ENCODE assay signal across 35 cellular contexts in the genomic region with DNA sequence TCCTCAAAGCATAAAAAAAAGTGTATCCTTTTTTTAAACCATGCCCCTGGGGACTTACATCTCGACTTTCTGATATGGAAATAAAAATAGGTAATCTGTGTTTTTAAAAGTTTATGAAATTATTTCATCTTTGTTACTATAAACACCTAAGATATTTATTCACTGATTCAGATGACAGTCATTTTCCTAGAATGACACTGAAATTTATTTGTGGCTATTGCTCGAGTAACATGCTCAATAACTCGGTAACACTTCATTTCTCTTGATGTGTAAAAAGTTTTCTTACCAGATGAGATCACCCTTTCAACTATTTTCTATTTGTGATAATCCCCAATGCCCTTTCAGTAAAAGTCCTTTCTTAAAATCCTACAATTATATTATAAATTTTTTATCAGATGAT.
A peak's percentile ranks its signal among the peaks of the same experiment; 100 is the strongest.
DNase-seq lines count a peak whose midpoint lies in the region; ATAC-seq, FAIRE-seq and TF ChIP-seq lines count a peak whose summit lies in the region.
"Had no signal": no experiment of that assay in that cellular context is flagged by ENCODE, and none has a peak within 500 bp of the region (broad histone marks: within the 10 kb centered on the region; RNA-seq: fewer than 3 reads in every experiment).

No MANE protein-coding gene starts in this region.

- H3K27ac ChIP-seq in left ventricle myocardium inferior (replicated peaks) (peak overlapping the region; percentile 13), right atrium auricular region (no peak overlapping the region), OCI-LY3 (ENCODE audit: low read length) (peak overlapping the region; percentile 97; the same call in 1 of the 2 replicates), GM12878 (ENCODE audit: control insufficient read depth, insufficient read depth) (peak overlapping the region; percentile 90; the same call in 1 of the 2 replicates), smooth muscle cell (ENCODE audit: low read depth) (no peak overlapping the region)
- H3K27ac ChIP-seq: 22Rv1; A549; BLaER1; BLaER1 treated with 17β-estradiol and CSF1 and Interleukin-3, amounts not matched to agents 10 nM and 100 nM; C4-2B had no signal

- no peak overlapping the region for H3K27ac Mint-ChIP-seq in osteocyte (ENCODE audit: unreplicated experiment)
- H3K27ac Mint-ChIP-seq: B cell; CD14-positive monocyte; CD4-positive, alpha-beta memory T cell; CD4-positive, alpha-beta T cell; CD4-positive, CD25-positive, alpha-beta regulatory T cell; CD8-positive, alpha-beta memory T cell; CD8-positive, alpha-beta T cell had no signal

- CTCF ChIA-PET in GM12878 (lab: Yijun Ruan, JAX) = no interaction called here

- H3K36me3 Mint-ChIP-seq in osteocyte (ENCODE audit: unreplicated experiment) = no peaks in the 10 kb centered on the region
- H3K36me3 Mint-ChIP-seq: CD14-positive monocyte; CD4-positive, alpha-beta memory T cell; CD4-positive, CD25-positive, alpha-beta regulatory T cell; CD8-positive, alpha-beta T cell had no signal

- H2AFZ ChIP-seq in OCI-LY3 (ENCODE audit: low read depth, low read length) (no peak overlapping the region), GM12878 (ENCODE audit: control insufficient read depth, low read depth, low read length) (peak overlapping the region; percentile 9; the same call in 1 of the 2 replicates), smooth muscle cell (ENCODE audit: low read depth) (peak overlapping the region; percentile 14)

- H3K9ac ChIP-seq in OCI-LY3 (ENCODE audit: low read length) (no peak overlapping the region), GM12878 (ENCODE audit: control insufficient read depth, insufficient read depth, low read length) (no peak overlapping the region), smooth muscle cell (ENCODE audit: low read depth) (no peak overlapping the region)
- H3K9ac ChIP-seq: BLaER1; BLaER1 treated with 17β-estradiol and CSF1 and Interleukin-3, amounts not matched to agents 10 nM and 100 nM had no signal

- H3K4me1 ChIP-seq in left ventricle myocardium inferior (peaks cover 30% of the 10 kb centered on the region), right atrium auricular region (peaks cover 0 to 15% of the 10 kb centered on the region in 2 donors), OCI-LY3 (ENCODE audit: low read length) (peaks cover 58% of the 10 kb centered on the region), GM12878 (ENCODE audit: control insufficient read depth, insufficient read depth, low read length) (peaks cover 38% of the 10 kb centered on the region), smooth muscle cell (ENCODE audit: low read depth) (peaks cover 10% of the 10 kb centered on the region)
- H3K4me1 ChIP-seq: A549, BE2C, Caco-2 had no signal

- H4K20me1 ChIP-seq in OCI-LY3 (ENCODE audit: insufficient read depth, low read length) (no peaks in the 10 kb centered on the region), GM12878 (ENCODE audit: control insufficient read depth, insufficient read depth) (no peaks in the 10 kb centered on the region), smooth muscle cell (ENCODE audit: low read depth) (no peaks in the 10 kb centered on the region)
- H4K20me1 ChIP-seq: BLaER1; BLaER1 treated with 17β-estradiol and CSF1 and Interleukin-3, amounts not matched to agents 10 nM and 100 nM had no signal

- DNase-seq in left ventricle myocardium inferior (no peak), right atrium auricular region (ENCODE audit: low spot score) (no peak), GM12878 (ENCODE audit: low read depth, low spot score) (no peak), smooth muscle cell (lab: John Stamatoyannopoulos, UW; ENCODE audit: unreplicated experiment) (no peak), osteocyte (ENCODE audit: extremely low spot score, unreplicated experiment) (no peak), NCI-H1436 treated with DMSO at 0.1 percent for 48 hours (lab: John Stamatoyannopoulos, UW) (no peak), sciatic nerve (ENCODE audit: low spot score) (no peak)
- DNase-seq: 8988T; ACHN; AML-193; BE2C; C1 segment of cervical spinal cord; Caco-2; Calu3; CD4-positive, alpha-beta memory T cell; CD4-positive, alpha-beta T cell; CD4-positive, CD25-positive, alpha-beta regulatory T cell; CD8-positive, alpha-beta memory T cell; CD8-positive, alpha-beta T cell; COR-L47; DMS 273 treated with DMSO at 0.1 percent for 48 hours; DMS153; DMS53; DND-41; EL had no signal

- POLR2A ChIA-PET in GM12878 (lab: Charles Lee) = no interaction called here

- TF ChIP-seq RAD21 in GM12878 (IDR thresholded peaks at IDR 0.05; ENCODE audit: insufficient read depth, low read depth, low read length) = no peak

- TF ChIP-seq EP300 in GM12878 (IDR thresholded peaks at IDR 0.05; ENCODE audit: borderline replicate concordance in 1 of 2, control insufficient read depth in 1 of 2, low read depth in 2 of 2, low read length in 2 of 2) = no peak

- peaks cover 4% of the 10 kb centered on the region for H3F3A ChIP-seq in smooth muscle cell (ENCODE audit: low read depth)

- peaks cover 27% of the 10 kb centered on the region for H3K4me1 Mint-ChIP-seq in osteocyte (ENCODE audit: unreplicated experiment)
- H3K4me1 Mint-ChIP-seq: CD14-positive monocyte had no signal

- SMC1A ChIA-PET in GM12878 (lab: Charles Lee; ENCODE audit: uncharacterized antibody, unreplicated experiment) = interaction anchor here (0.8 kb wide), 1 partner anchor 10 kb away, joined by 3 read pairs; no protein-coding TSS in a partner anchor

- BruUV-seq in GM12878 (replicated peaks; lab: Mats Ljungman, UMichigan) = no TSS peak

- intact Hi-C loops in left ventricle myocardium inferior (cut with micrococcal nuclease) = no loop called here
- intact Hi-C loops in GM12878 (cut with micrococcal nuclease; ENCODE audit: unreplicated experiment) = no loop called here
- intact Hi-C loops in sciatic nerve (cut with DNase I) = no loop called here

- TF ChIP-seq POLR2A in GM12878 (IDR thresholded peaks at IDR 0.05; ENCODE audit: low read depth, low read length) = no peak

- H3K79me2 ChIP-seq in OCI-LY3 (ENCODE audit: low read length) (peaks cover 3% of the 10 kb centered on the region; the same call in 1 of the 2 replicates), GM12878 (ENCODE audit: control insufficient read depth, insufficient read depth, low read length) (no peaks in the 10 kb centered on the region), smooth muscle cell (ENCODE audit: low read depth) (no peaks in the 10 kb centered on the region)

- TF ChIP-seq CTCF in left ventricle myocardium inferior (IDR thresholded peaks at IDR 0.05; ENCODE audit: borderline replicate concordance) (no peak), right atrium auricular region (IDR thresholded peaks at IDR 0.05) (no peak), OCI-LY3 (IDR thresholded peaks at IDR 0.05; ENCODE audit: low read depth, low read length) (no peak), GM12878 (IDR thresholded peaks at IDR 0.05 in 2 of 3, conservative IDR thresholded peaks at IDR 0.05 in 1 of 3; ENCODE audit: control insufficient read depth in 2 of 3, extremely low read depth in 1 of 3, insufficient read depth in 1 of 3, low read depth in 3 of 3, low read length in 3 of 3) (no peak), smooth muscle cell (IDR thresholded peaks at IDR 0.05; ENCODE audit: borderline replicate concordance, insufficient read depth, poor library complexity, severe bottlenecking) (no peak), osteocyte (IDR thresholded peaks at IDR 0.05) (no peak)

- peaks cover 8% of the 10 kb centered on the region for H3K27me3 Mint-ChIP-seq in osteocyte (ENCODE audit: unreplicated experiment)
- H3K27me3 Mint-ChIP-seq: B cell; CD4-positive, alpha-beta memory T cell; CD4-positive, alpha-beta T cell had no signal

- H3K9me3 ChIP-seq in left ventricle myocardium inferior (replicated peaks) (no peaks in the 10 kb centered on the region), right atrium auricular region (no peaks in the 10 kb centered on the region), OCI-LY3 (ENCODE audit: insufficient read depth, low read length) (no peaks in the 10 kb centered on the region), GM12878 (replicated peaks; ENCODE audit: control insufficient read depth, insufficient read depth, low read length) (no peaks in the 10 kb centered on the region; the same call in 1 of the 3 replicates), smooth muscle cell (replicated peaks; ENCODE audit: low read depth) (no peaks in the 10 kb centered on the region)
- H3K9me3 ChIP-seq: A549; BE2C; BLaER1; BLaER1 treated with 17β-estradiol and CSF1 and Interleukin-3, amounts not matched to agents 10 nM and 100 nM; Caco-2 had no signal

- in situ Hi-C loops in GM12878 (cut with MboI) = no loop called here

- ATAC-seq in GM12878 = no peak
- no peak for ATAC-seq in sciatic nerve
- ATAC-seq: A549; CD8-positive, alpha-beta T cell had no signal

- H3K4me3 Mint-ChIP-seq in osteocyte (ENCODE audit: unreplicated experiment) = no peak overlapping the region
- H3K4me3 Mint-ChIP-seq: B cell; CD14-positive monocyte; CD4-positive, alpha-beta memory T cell; CD4-positive, alpha-beta T cell; CD4-positive, CD25-positive, alpha-beta regulatory T cell; CD8-positive, alpha-beta memory T cell; CD8-positive, alpha-beta T cell had no signal

- FAIRE-seq in GM12878 (lab: Jason Lieb, UNC) = no peak
- FAIRE-seq: A204.1, A549, D721Med had no signal

- 26% methylated on average over 3 of the region's 3 CpGs for WGBS in GM12878 (ENCODE audit: insufficient coverage, insufficient replicate concordance, low lambda C conversion rate, missing lambda C conversion rate)
- WGBS in smooth muscle cell (ENCODE audit: low lambda C conversion rate) = 91% methylated on average over 3 of the region's 3 CpGs

- H3K4me3 ChIP-seq in left ventricle myocardium inferior = no peak overlapping the region
- no peak overlapping the region for H3K4me3 ChIP-seq in right atrium auricular region
- no peak overlapping the region for H3K4me3 ChIP-seq in OCI-LY3 (ENCODE audit: low read length)
- no peak overlapping the region for H3K4me3 ChIP-seq in GM12878
- H3K4me3 ChIP-seq in smooth muscle cell = no peak overlapping the region
- H3K4me3 ChIP-seq: A549; BLaER1; BLaER1 treated with 17β-estradiol and CSF1 and Interleukin-3, amounts not matched to agents 10 nM and 100 nM had no signal

- no peaks in the 10 kb centered on the region for H3K36me3 ChIP-seq in left ventricle myocardium inferior
- no peaks in the 10 kb centered on the region for H3K36me3 ChIP-seq in right atrium auricular region
- no peaks in the 10 kb centered on the region for H3K36me3 ChIP-seq in OCI-LY3 (replicated peaks; ENCODE audit: low read depth, low read length)
- no peaks in the 10 kb centered on the region for H3K36me3 ChIP-seq in GM12878 (ENCODE audit: control insufficient read depth in 2 of 2, insufficient read depth in 2 of 2, low read length in 1 of 2)
- no peaks in the 10 kb centered on the region for H3K36me3 ChIP-seq in smooth muscle cell (ENCODE audit: low read depth)
- H3K36me3 ChIP-seq: BE2C; BLaER1; BLaER1 treated with 17β-estradiol and CSF1 and Interleukin-3, amounts not matched to agents 10 nM and 100 nM had no signal

- H3K4me2 ChIP-seq in OCI-LY3 (ENCODE audit: low read length) (0 out of 2 replicates have a peak overlapping the region, but pooled peaks have one; percentile 93), GM12878 (ENCODE audit: control insufficient read depth, insufficient read depth) (no peak overlapping the region), smooth muscle cell (no peak overlapping the region)
- H3K4me2 ChIP-seq: A549, BLaER1 had no signal

- H3K9me3 Mint-ChIP-seq in osteocyte (ENCODE audit: unreplicated experiment) = peaks cover 6% of the 10 kb centered on the region

- RAD21 ChIA-PET in GM12878 (lab: Charles Lee; ENCODE audit: unreplicated experiment) = no interaction called here

- H3K27me3 ChIP-seq in left ventricle myocardium inferior (ENCODE audit: low read depth) (no peaks in the 10 kb centered on the region), right atrium auricular region (no peaks in the 10 kb centered on the region), OCI-LY3 (ENCODE audit: low read depth, low read length) (no peaks in the 10 kb centered on the region), GM12878 (replicated peaks in 1 of 2; ENCODE audit: control insufficient read depth in 2 of 2, insufficient read depth in 2 of 2, low read length in 1 of 2) (no peaks in the 10 kb centered on the region), smooth muscle cell (ENCODE audit: low read depth) (no peaks in the 10 kb centered on the region)
- H3K27me3 ChIP-seq: BE2C; BLaER1; BLaER1 treated with 17β-estradiol and CSF1 and Interleukin-3, amounts not matched to agents 10 nM and 100 nM had no signal

Comparison
In these comparisons a context has a peak if more than half of its experiments do, and no peak if none do; other contexts are left out.
1. H3K27ac ChIP-seq: peak in left ventricle myocardium inferior (single experiment), OCI-LY3 (single experiment) and GM12878 (single experiment); none in right atrium auricular region (0 of 2) and smooth muscle cell (single experiment).